Comparison of ENCODE assay signal across 8 cellular contexts in genomic region chr6:124795879-124796838, GRCh38.
A peak's percentile ranks its signal among the peaks of the same experiment; 100 is the strongest.
DNase-seq lines count a peak whose midpoint lies in the region; ATAC-seq and TF ChIP-seq lines count a peak whose summit lies in the region.

No MANE protein-coding gene starts in this region.

- CTCF ChIA-PET in GM10248 (lab: Yijun Ruan, JAX) (interaction anchor here (1.0 to 1.5 kb wide), 2 partner anchors 9 to 994 kb away, joined by 3 to 5 read pairs; no protein-coding TSS in a partner anchor), T-cell (lab: Charles Lee) (interaction anchor here in 1 of 2 donors (0.6 kb wide), 1 partner anchor 15 kb away, joined by 7 read pairs; no protein-coding TSS in a partner anchor)
- CTCF ChIA-PET in activated CD8-positive, alpha-beta T cell treated with anti-CD3 and anti-CD28 coated beads for 36 hours (lab: Charles Lee), result no interaction called here

- no peak for TF ChIP-seq CTCF in GM10248 (IDR thresholded peaks at IDR 0.05; ENCODE audit: control extremely low read depth, extremely low read depth, low read depth, missing control alignments)
- TF ChIP-seq CTCF in activated CD8-positive, alpha-beta T cell treated with anti-CD3 and anti-CD28 coated beads for 36 hours (IDR thresholded peaks at IDR 0.05), result no peak

- H3K4me1 Mint-ChIP-seq in T-cell, result no peaks in the 10 kb centered on the region
- H3K4me1 Mint-ChIP-seq in activated CD8-positive, alpha-beta T cell treated with anti-CD3 and anti-CD28 coated beads for 36 hours (ENCODE audit: low read depth), result no peaks in the 10 kb centered on the region

- H3K4me3 Mint-ChIP-seq in T-cell, result no peak overlapping the region
- H3K4me3 Mint-ChIP-seq in activated CD8-positive, alpha-beta T cell treated with anti-CD3 and anti-CD28 coated beads for 36 hours, result no peak overlapping the region

- intact Hi-C loops in activated CD8-positive, alpha-beta T cell treated with anti-CD3 and anti-CD28 coated beads for 36 hours (cut with micrococcal nuclease), result no loop called here

- no peaks in the 10 kb centered on the region for H3K9me3 Mint-ChIP-seq in T-cell
- no peaks in the 10 kb centered on the region for H3K9me3 Mint-ChIP-seq in activated CD8-positive, alpha-beta T cell treated with anti-CD3 and anti-CD28 coated beads for 36 hours

- no peak overlapping the region for H3K27ac Mint-ChIP-seq in T-cell
- H3K27ac Mint-ChIP-seq in activated CD8-positive, alpha-beta T cell treated with anti-CD3 and anti-CD28 coated beads for 36 hours, result no peak overlapping the region

- POLR2A ChIA-PET in GM10248 (lab: Yijun Ruan, JAX), result no interaction called here
- POLR2A ChIA-PET in T-cell (lab: Charles Lee), result no interaction called here
- POLR2A ChIA-PET in activated CD8-positive, alpha-beta T cell treated with anti-CD3 and anti-CD28 coated beads for 36 hours (lab: Charles Lee), result no interaction called here

- peaks cover 0 to 4% of the 10 kb centered on the region in 2 donors for H3K27me3 Mint-ChIP-seq in T-cell
- H3K27me3 Mint-ChIP-seq in activated CD8-positive, alpha-beta T cell treated with anti-CD3 and anti-CD28 coated beads for 36 hours, result no peaks in the 10 kb centered on the region

- peak; percentile 3 for DNase-seq in GM10248 (ENCODE audit: extremely low spot score)
- peak; percentile 83 for DNase-seq in NCI-H1105 treated with DMSO at 0.1 percent for 48 hours (lab: John Stamatoyannopoulos, UW)
- peak in 29 of 56 donors; percentile 1 to 67 (median 19) for DNase-seq in amygdala (lab: John Stamatoyannopoulos, UW)
- peak; percentile 59 for DNase-seq in iPS-NIHi7 (ENCODE audit: extremely low spot score)
- DNase-seq in T-cell, result no peak
- no peak for DNase-seq in activated effector memory CD4-positive, alpha-beta T cell treated with Interleukin-2 at 50 U/mL for 16 hours
- no peak for DNase-seq in activated CD4-positive, CD25-positive, alpha-beta regulatory T cell (lab: John Stamatoyannopoulos, UW)
- DNase-seq in activated CD8-positive, alpha-beta T cell treated with anti-CD3 and anti-CD28 coated beads for 36 hours, result no peak

- no peak for ATAC-seq in T-cell (replicated peaks in 1 of 4)
- no peak for ATAC-seq in activated CD8-positive, alpha-beta T cell treated with anti-CD3 and anti-CD28 coated beads for 36 hours

- no peaks in the 10 kb centered on the region for H3K36me3 Mint-ChIP-seq in T-cell
- no peaks in the 10 kb centered on the region for H3K36me3 Mint-ChIP-seq in activated CD8-positive, alpha-beta T cell treated with anti-CD3 and anti-CD28 coated beads for 36 hours (ENCODE audit: low read depth)

Comparison
In these comparisons a context has a peak if more than half of its experiments do, and no peak if none do; other contexts are left out.
1. DNase-seq: peak in GM10248 (single experiment), NCI-H1105 treated with DMSO at 0.1 percent for 48 hours (single experiment), amygdala (29 of 56) and iPS-NIHi7 (single experiment); none in T-cell (0 of 34), activated effector memory CD4-positive, alpha-beta T cell treated with Interleukin-2 at 50 U/mL for 16 hours (single experiment), activated CD4-positive, CD25-positive, alpha-beta regulatory T cell (0 of 4) and activated CD8-positive, alpha-beta T cell treated with anti-CD3 and anti-CD28 coated beads for 36 hours (single experiment).